ENCODE assay signal across 17 cellular contexts in genomic region chr2:27961997-27962396, GRCh38.
DNase-seq lines count a peak whose midpoint lies in the region; ATAC-seq and TF ChIP-seq lines count a peak whose summit lies in the region.
"Had no signal": no experiment of that assay in that cellular context is flagged by ENCODE, and none has a peak within 500 bp of the region (broad histone marks: within the 10 kb centered on the region; RNA-seq: fewer than 3 reads in every experiment).

No MANE protein-coding gene starts in this region.

- no peak overlapping the region for H3K4me3 ChIP-seq in IMR-90 (ENCODE audit: insufficient read depth, low read depth, low read length)
- no peak overlapping the region for H3K4me3 ChIP-seq in brain microvascular endothelial cell (ENCODE audit: low read depth, low read length)
- no peak overlapping the region for H3K4me3 ChIP-seq in colonic mucosa
- H3K4me3 ChIP-seq: body of pancreas, esophagus squamous epithelium, PC-9, thyroid gland had no signal

- TF ChIP-seq CTCF in IMR-90 (conservative IDR thresholded peaks at IDR 0.05; ENCODE audit: low read depth, low read length) (no peak), brain microvascular endothelial cell (IDR thresholded peaks at IDR 0.05; ENCODE audit: low read depth, low read length, missing control alignments) (no peak), colonic mucosa (IDR thresholded peaks at IDR 0.05) (no peak)

- 0 out of 3 replicates have a peak overlapping the region, but pooled peaks have one; percentile 72 for H2BK15ac ChIP-seq in IMR-90 (ENCODE audit: low read depth, low read length)

- H2BK20ac ChIP-seq in IMR-90 (ENCODE audit: low read depth, low read length), result peak overlapping the region; percentile 84

- H3K4me2 ChIP-seq in IMR-90 (ENCODE audit: low read depth, low read length), result no peak overlapping the region
- H3K4me2 ChIP-seq: PC-9 had no signal

- H3K9ac ChIP-seq in IMR-90 (ENCODE audit: low read depth, low read length) (no peak overlapping the region), colonic mucosa (ENCODE audit: low read depth in 2 of 2, low read length in 2 of 2) (no peak overlapping the region)

- peak overlapping the region in 1 of 2 experiments; percentile 12; a peak in 1 of 4 replicates for H4K8ac ChIP-seq in IMR-90 (ENCODE audit: low read depth in 2 of 2, low read length in 2 of 2)

- no peak for TF ChIP-seq RAD21 in IMR-90 (IDR thresholded peaks at IDR 0.05; ENCODE audit: low read length)

- no peak overlapping the region for H3K4me3 Mint-ChIP-seq in stimulated activated memory B cell treated with anti-CD40 and anti-IgM and Interleukin-4, amounts not matched to agents 10 μg/mL and 1 μg/mL and 100 μg/mL, for 72 hours
- H3K4me3 Mint-ChIP-seq: naive thymus-derived CD4-positive, alpha-beta T cell had no signal

- no peaks in the 10 kb centered on the region for H3K27me3 ChIP-seq in IMR-90 (ENCODE audit: control insufficient read depth, insufficient read depth, low read length)
- H3K27me3 ChIP-seq in brain microvascular endothelial cell (replicated peaks), result no peaks in the 10 kb centered on the region
- H3K27me3 ChIP-seq in colonic mucosa, result no peaks in the 10 kb centered on the region
- H3K27me3 ChIP-seq: body of pancreas, esophagus squamous epithelium, thyroid gland had no signal

- ATAC-seq in IMR-90 (ENCODE audit: low read depth) (0 out of 2 replicates have a peak, but pooled peaks have one; percentile 27), HG02938 (IDR thresholded peaks at IDR 0.05; ENCODE audit: unreplicated experiment) (no peak)
- no peak for ATAC-seq in stimulated activated memory B cell treated with anti-CD40 and anti-IgM and Interleukin-4, amounts not matched to agents 10 μg/mL and 1 μg/mL and 100 μg/mL, for 72 hours
- ATAC-seq: body of pancreas; naive thymus-derived CD4-positive, alpha-beta T cell had no signal

- H3K9me1 ChIP-seq in IMR-90 (ENCODE audit: insufficient read depth, low read length), result 0 out of 2 replicates have a peak, but pooled peaks cover 3% of the 10 kb centered on the region

- H3K27ac Mint-ChIP-seq in stimulated activated memory B cell treated with anti-CD40 and anti-IgM and Interleukin-4, amounts not matched to agents 10 μg/mL and 1 μg/mL and 100 μg/mL, for 72 hours, result no peak overlapping the region

- H3K9me3 ChIP-seq in IMR-90 (ENCODE audit: control insufficient read depth, insufficient read depth, low read length) (peaks cover 2% of the 10 kb centered on the region; the same call in 1 of the 2 replicates), colonic mucosa (no peaks in the 10 kb centered on the region)
- H3K9me3 ChIP-seq: body of pancreas, esophagus squamous epithelium, thyroid gland had no signal

- peaks cover 19% of the 10 kb centered on the region for H3K4me1 Mint-ChIP-seq in stimulated activated memory B cell treated with anti-CD40 and anti-IgM and Interleukin-4, amounts not matched to agents 10 μg/mL and 1 μg/mL and 100 μg/mL, for 72 hours

- H2AFZ ChIP-seq in IMR-90 (replicated peaks; ENCODE audit: low read length, poor library complexity), result no peak overlapping the region
- H2AFZ ChIP-seq: PC-9 had no signal

- H3K4me1 ChIP-seq in IMR-90 (ENCODE audit: control insufficient read depth, insufficient read depth, low read length) (peaks cover 16% of the 10 kb centered on the region), colonic mucosa (no peaks in the 10 kb centered on the region)

- no CpG with 5 or more reads among the region's 2 CpGs for WGBS in IMR-90 (ENCODE audit: extremely low coverage in 2 of 2, insufficient read length in 1 of 2), 2 experiments

- CTCF ChIA-PET in IMR-90 (lab: Yijun Ruan, JAX), result interaction anchor here (1.2 to 1.3 kb wide), 2 partner anchors 10 to 113 kb away, joined by 3 to 5 read pairs; no protein-coding TSS in a partner anchor

- H4K5ac ChIP-seq in IMR-90 (ENCODE audit: low read depth, low read length), result peak overlapping the region; percentile 64; the same call in 1 of the 2 replicates

- BruUV-seq in IMR-90 (replicated peaks; lab: Mats Ljungman, UMichigan), result no TSS peak

- in situ Hi-C loops in IMR-90 (cut with MboI; ENCODE audit: low sequenced_read_pairs), result loop anchor here (10.0 kb wide), 1 partner anchor 433 kb away; the partner anchor contains the start of gene FOSL2
- in situ Hi-C loops in brain microvascular endothelial cell (cut with HindIII; ENCODE audit: low pct_ligation_motif_present, low sequenced_read_pairs), result no loop called here

- H2AK5ac ChIP-seq in IMR-90 (ENCODE audit: low read depth, low read length), result 0 out of 2 replicates have a peak overlapping the region, but pooled peaks have one; percentile 38

- peaks cover 37% of the 10 kb centered on the region for H3K36me3 Mint-ChIP-seq in stimulated activated memory B cell treated with anti-CD40 and anti-IgM and Interleukin-4, amounts not matched to agents 10 μg/mL and 1 μg/mL and 100 μg/mL, for 72 hours

- 0 out of 2 replicates have a peak overlapping the region, but pooled peaks have one; percentile 38 for H3K27ac ChIP-seq in IMR-90 (ENCODE audit: insufficient read depth, low read length)
- no peak overlapping the region for H3K27ac ChIP-seq in brain microvascular endothelial cell
- H3K27ac ChIP-seq in colonic mucosa, result no peak overlapping the region
- H3K27ac ChIP-seq: body of pancreas, esophagus squamous epithelium, PC-9, thyroid gland had no signal

- POLR2A ChIA-PET in IMR-90 (lab: Charles Lee; ENCODE audit: unreplicated experiment), result no interaction called here

- H3K36me3 ChIP-seq in IMR-90 (ENCODE audit: control insufficient read depth, insufficient read depth, low read length) (no peaks in the 10 kb centered on the region), brain microvascular endothelial cell (replicated peaks) (no peaks in the 10 kb centered on the region), colonic mucosa (no peaks in the 10 kb centered on the region)
- H3K36me3 ChIP-seq: esophagus squamous epithelium, thyroid gland had no signal

- peak overlapping the region; percentile 48 for H2BK5ac ChIP-seq in IMR-90 (ENCODE audit: low read depth, low read length, poor library complexity, severe bottlenecking)

- dilution Hi-C loops in IMR-90 (cut with HindIII; ENCODE audit: low sequenced_read_pairs, unreplicated experiment), result no loop called here

- H3K9me3 Mint-ChIP-seq in stimulated activated memory B cell treated with anti-CD40 and anti-IgM and Interleukin-4, amounts not matched to agents 10 μg/mL and 1 μg/mL and 100 μg/mL, for 72 hours, result peaks cover 7% of the 10 kb centered on the region

- peak overlapping the region; percentile 85 for H3K14ac ChIP-seq in IMR-90 (replicated peaks; ENCODE audit: low read depth, low read length)

- peak; percentile 65 for DNase-seq in EH (ENCODE audit: low read depth)
- DNase-seq in IMR-90, result peak; percentile 67
- DNase-seq in brain microvascular endothelial cell, result peak; percentile 33
- peak; percentile 53 for DNase-seq in kidney tubule cell (ENCODE audit: low spot score)
- DNase-seq in colonic mucosa, result no peak
- DNase-seq: activated CD8-positive, alpha-beta memory T cell treated with anti-CD3 and anti-CD28 coated beads for 24 hours; activated gamma-delta T cell; body of pancreas; DMS79; esophagus squamous epithelium; naive thymus-derived CD4-positive, alpha-beta T cell; NCI-H1092 treated with DMSO at 0.1 percent for 48 hours; PC-9; small intestine; thyroid gland had no signal

- H4K20me1 ChIP-seq in IMR-90 (ENCODE audit: insufficient read depth, low read length), result no peaks in the 10 kb centered on the region

- no peak overlapping the region for H4K91ac ChIP-seq in IMR-90 (ENCODE audit: insufficient read depth, low read depth, low read length)

- peak overlapping the region; percentile 48; the same call in 1 of the 2 replicates for H3K18ac ChIP-seq in IMR-90 (ENCODE audit: low read depth, low read length)

- TF ChIP-seq POLR2A in IMR-90 (IDR thresholded peaks at IDR 0.05; ENCODE audit: low read depth, low read length), result no peak

- peaks cover 16 to 42% of the 10 kb centered on the region in 2 experiments for H3K79me1 ChIP-seq in IMR-90 (ENCODE audit: low read depth in 1 of 2, low read length in 2 of 2)

- peak overlapping the region; percentile 74; the same call in 1 of the 2 replicates for H2BK120ac ChIP-seq in IMR-90 (ENCODE audit: low read depth, low read length)

- intact Hi-C loops in IMR-90 (cut with micrococcal nuclease) (no loop called here), colonic mucosa (cut with DNase I) (no loop called here)

- H3K4ac ChIP-seq in IMR-90 (ENCODE audit: low read depth, low read length), result peak overlapping the region; percentile 88; the same call in 1 of the 2 replicates

- H3K23ac ChIP-seq in IMR-90 (ENCODE audit: low read depth, low read length), result no peak overlapping the region

- no peak overlapping the region for H3K56ac ChIP-seq in IMR-90 (ENCODE audit: extremely low read depth, insufficient read depth, low read length)

- no peaks in the 10 kb centered on the region for H3K27me3 Mint-ChIP-seq in stimulated activated memory B cell treated with anti-CD40 and anti-IgM and Interleukin-4, amounts not matched to agents 10 μg/mL and 1 μg/mL and 100 μg/mL, for 72 hours
- H3K27me3 Mint-ChIP-seq: naive thymus-derived CD4-positive, alpha-beta T cell had no signal

- H2AK9ac ChIP-seq in IMR-90 (replicated peaks; ENCODE audit: low read depth, low read length, poor library complexity), result no peak overlapping the region

TF ChIP-seq in IMR-90, 13 proteins besides CTCF, POLR2A, EP300 and RAD21:
- peak; percentile 62 for TF ChIP-seq RCOR1 (IDR thresholded peaks at IDR 0.05; ENCODE audit: insufficient replicate concordance, low read length)
- no peak for TF ChIP-seq MAFK (IDR thresholded peaks at IDR 0.05; ENCODE audit: low read depth, low read length)
- no peak for TF ChIP-seq CEBPB (IDR thresholded peaks at IDR 0.05; ENCODE audit: low read depth, low read length)
- TF ChIP-seq CHD1 (IDR thresholded peaks at IDR 0.05; ENCODE audit: low read depth, low read length), result no peak
- TF ChIP-seq BHLHE40 (IDR thresholded peaks at IDR 0.05; ENCODE audit: low read depth, low read length), result no peak
- TF ChIP-seq SMC3 (IDR thresholded peaks at IDR 0.05; ENCODE audit: low read depth, low read length), result no peak
